9 cellular contexts compared by ENCODE assay signal in the genomic region with DNA sequence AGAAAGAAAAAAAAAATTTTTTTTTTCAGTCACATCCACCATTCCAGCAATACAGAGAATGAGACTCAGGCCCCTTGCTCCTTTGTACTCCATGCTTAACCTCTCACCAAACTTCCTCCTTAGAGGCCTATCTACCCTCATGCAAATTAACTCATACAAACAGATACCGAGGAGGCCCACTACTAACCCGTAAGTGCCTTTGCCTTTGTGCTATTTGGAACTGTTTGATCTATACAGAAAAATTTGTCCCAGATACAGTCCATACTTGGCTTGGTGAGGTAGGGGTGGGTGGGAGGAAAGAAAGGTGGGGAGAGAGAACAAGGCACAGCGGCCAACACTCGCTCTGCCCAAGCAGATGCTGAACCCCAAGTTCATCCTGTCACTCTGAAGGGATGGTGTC.
A peak's percentile ranks its signal among the peaks of the same experiment; 100 is the strongest.
DNase-seq lines count a peak whose midpoint lies in the region; ATAC-seq and TF ChIP-seq lines count a peak whose summit lies in the region.
"Had no signal": no experiment of that assay in that cellular context is flagged by ENCODE, and none has a peak within 500 bp of the region (broad histone marks: within the 10 kb centered on the region; RNA-seq: fewer than 3 reads in every experiment).

No MANE protein-coding gene starts in this region.

- H3K79me2 ChIP-seq in PC-3 (ENCODE audit: low read length) (no peaks in the 10 kb centered on the region), osteoblast (ENCODE audit: insufficient read depth, low read length) (no peaks in the 10 kb centered on the region)

- H3K9ac ChIP-seq in PC-3 (ENCODE audit: low read length): peak overlapping the region; percentile 87

- H3K36me3 ChIP-seq in PC-3 (ENCODE audit: low read depth, low read length) (no peaks in the 10 kb centered on the region), osteoblast (ENCODE audit: insufficient read depth, low read length) (no peaks in the 10 kb centered on the region)
- H3K36me3 ChIP-seq in CD8-positive, alpha-beta memory T cell (ENCODE audit: insufficient read depth, low read length): no peaks in the 10 kb centered on the region

- H3F3A ChIP-seq in PC-3 (ENCODE audit: low read length, unreplicated experiment): peaks cover 4% of the 10 kb centered on the region

- H3K4me2 ChIP-seq in PC-3 (ENCODE audit: low read length) (peak overlapping the region; percentile 76), osteoblast (ENCODE audit: insufficient read depth, low read length) (peak overlapping the region; percentile 18)

- H2AFZ ChIP-seq in PC-3 (ENCODE audit: low read length) (no peak overlapping the region), osteoblast (ENCODE audit: low read length) (no peak overlapping the region)

- DNase-seq in PC-3: no peak
- no peak for DNase-seq in osteoblast (ENCODE audit: insufficient read length, low spot score, missing footprints)
- DNase-seq in CD8-positive, alpha-beta memory T cell: no peak
- no peak for DNase-seq in stimulated activated CD4-positive, alpha-beta T cell treated with anti-CD3 and anti-CD28 coated beads, Interleukin-2, amount 100 ng/mL, for 48 hours
- no peak for DNase-seq in NCI-H1930 (lab: John Stamatoyannopoulos, UW)
- no peak for DNase-seq in G401 (ENCODE audit: low spot score)
- DNase-seq: activated naive CD4-positive, alpha-beta T cell treated with Interleukin-2 at 50 U/mL for 16 hours had no signal

- H3K36me3 Mint-ChIP-seq in CD8-positive, alpha-beta memory T cell: no peaks in the 10 kb centered on the region

- BruUV-seq in PC-3 (replicated peaks; lab: Mats Ljungman, UMichigan): TSS peak; percentile 65

- ATAC-seq in GM18861 (IDR thresholded peaks at IDR 0.05; ENCODE audit: unreplicated experiment): peak; percentile 30
- peak; percentile 23 for ATAC-seq in HG02623 (IDR thresholded peaks at IDR 0.05; ENCODE audit: unreplicated experiment)
- no peak for ATAC-seq in PC-3

- CTCF ChIA-PET in PC-3 (lab: Charles Lee): no interaction called here
- CTCF ChIA-PET in CD8-positive, alpha-beta memory T cell (lab: Charles Lee): interaction anchor here (2.2 kb wide), 1 partner anchor 137 kb away, joined by 5 read pairs; no protein-coding TSS in a partner anchor

- no peak overlapping the region for H3K27ac Mint-ChIP-seq in CD8-positive, alpha-beta memory T cell

- H3K9me3 ChIP-seq in PC-3 (ENCODE audit: low read length): no peaks in the 10 kb centered on the region
- no peaks in the 10 kb centered on the region for H3K9me3 ChIP-seq in osteoblast (ENCODE audit: low read depth, low read length)
- no peaks in the 10 kb centered on the region for H3K9me3 ChIP-seq in CD8-positive, alpha-beta memory T cell (ENCODE audit: low read length)

- POLR2A ChIA-PET in PC-3 (lab: Charles Lee; ENCODE audit: unreplicated experiment): interaction anchor here (0.7 to 1.7 kb wide), 2 partner anchors 11 to 105 kb away, joined by 5 to 8 read pairs; a partner anchor contains a TSS
- POLR2A ChIA-PET in CD8-positive, alpha-beta memory T cell (lab: Charles Lee): interaction anchor here (0.5 kb wide), 1 partner anchor 499 kb away, joined by 3 read pairs; no protein-coding TSS in a partner anchor

- intact Hi-C loops in PC-3 (cut with micrococcal nuclease): loop anchor here (2.0 to 5.0 kb wide), 2 partner anchors 87 to 157 kb away; a partner anchor contains a TSS

- H3K4me3 Mint-ChIP-seq in CD8-positive, alpha-beta memory T cell: no peak overlapping the region

- H3K4me1 ChIP-seq in PC-3 (ENCODE audit: insufficient read depth, low read length) (peaks cover 60% of the 10 kb centered on the region), osteoblast (ENCODE audit: insufficient read depth, low read length) (peaks cover 59% of the 10 kb centered on the region)
- H3K4me1 ChIP-seq in CD8-positive, alpha-beta memory T cell (ENCODE audit: insufficient read depth, low read length): peaks cover 16% of the 10 kb centered on the region

- peaks cover 24 to 28% (median 27%) of the 10 kb centered on the region in 3 donors for H3K4me1 Mint-ChIP-seq in CD8-positive, alpha-beta memory T cell

- H3K27me3 ChIP-seq in PC-3 (ENCODE audit: low read length): no peaks in the 10 kb centered on the region
- H3K27me3 ChIP-seq in osteoblast (ENCODE audit: insufficient read depth, low read length): no peaks in the 10 kb centered on the region
- no peaks in the 10 kb centered on the region for H3K27me3 ChIP-seq in CD8-positive, alpha-beta memory T cell (ENCODE audit: insufficient read depth, low read length, poor library complexity, severe bottlenecking)

- H3K9me2 ChIP-seq in PC-3 (replicated peaks; ENCODE audit: low read length): no peaks in the 10 kb centered on the region

- H4K20me1 ChIP-seq in PC-3 (ENCODE audit: low read length) (no peaks in the 10 kb centered on the region), osteoblast (ENCODE audit: insufficient read depth, low read length) (no peaks in the 10 kb centered on the region)

- H3K4me3 ChIP-seq in PC-3 (ENCODE audit: low read length) (no peak overlapping the region), osteoblast (ENCODE audit: insufficient read depth, low read length) (no peak overlapping the region)
- H3K4me3 ChIP-seq in CD8-positive, alpha-beta memory T cell (ENCODE audit: low read length): no peak overlapping the region

- in situ Hi-C loops in G401 (cut with HindIII; ENCODE audit: low sequenced_read_pairs): no loop called here

- no peaks in the 10 kb centered on the region for H3K9me3 Mint-ChIP-seq in CD8-positive, alpha-beta memory T cell

- TF ChIP-seq CTCF in PC-3 (conservative IDR thresholded peaks at IDR 0.05; ENCODE audit: low read depth, low read length) (no peak), osteoblast (IDR thresholded peaks at IDR 0.05; ENCODE audit: extremely low read depth, low read depth, low read length) (no peak)

- H3K27me3 Mint-ChIP-seq in CD8-positive, alpha-beta memory T cell: no peaks in the 10 kb centered on the region

- H3K27ac ChIP-seq in PC-3 (ENCODE audit: low read length): peak overlapping the region; percentile 96
- H3K27ac ChIP-seq in osteoblast (ENCODE audit: low read depth, low read length): peak overlapping the region; percentile 93
- H3K27ac ChIP-seq in CD8-positive, alpha-beta memory T cell (ENCODE audit: low read depth, low read length): no peak overlapping the region
